8 cellular contexts compared by ENCODE assay signal in genomic region chr12:131928765-131929529, GRCh38. TPM values are rescaled to one million over a fixed set of nuclear protein-coding genes. Genes with fewer than 3 reads are reported as not detected.
DNase-seq lines count a peak whose midpoint lies in the region; ATAC-seq, FAIRE-seq and TF ChIP-seq lines count a peak whose summit lies in the region.

TSS of gene PUS1 (plus strand) at chr12:131929276. CDS start at chr12:131929723, 447 bp downstream.

- H3K23me2 ChIP-seq in H1 (ENCODE audit: low read depth, low read length): peaks cover 6% of the 10 kb centered on the region; the same call in 1 of the 2 replicates

- 0 out of 2 replicates have a peak within 1 kb of the TSS, but pooled peaks have one; percentile 5 for H2BK12ac ChIP-seq in H1 (ENCODE audit: low read depth, low read length)

- TF ChIP-seq EP300 in H1 (IDR thresholded peaks at IDR 0.05; ENCODE audit: borderline replicate concordance in 1 of 2, low read depth in 2 of 2, low read length in 2 of 2): no peak

- no peak within 1 kb of the TSS for H2BK20ac ChIP-seq in H1 (ENCODE audit: low read length)

- H2BK120ac ChIP-seq in H1 (replicated peaks; ENCODE audit: low read depth, low read length): no peak within 1 kb of the TSS
- no peak within 1 kb of the TSS for H2BK120ac ChIP-seq in mesendoderm (ENCODE audit: low read depth, low read length)

- peak within 1 kb of the TSS; percentile 83 for H3K18ac ChIP-seq in H1 (ENCODE audit: extremely low read depth, low read length)
- H3K18ac ChIP-seq in mesendoderm (ENCODE audit: low read length): peak within 1 kb of the TSS; percentile 97

- POLR2A ChIA-PET in H1 (lab: Charles Lee; ENCODE audit: partially characterized antibody): interaction anchor here (0.6 to 5.2 kb wide), 24 partner anchors 10 to 225 kb away, joined by 3 to 33 read pairs (median 6); partner anchors contain the start of gene EP400

- H3K27me3 ChIP-seq in H1 (replicated peaks in 1 of 4; ENCODE audit: control insufficient read depth in 3 of 4, extremely low read depth in 1 of 4, insufficient read depth in 3 of 4, low read length in 3 of 4) (no peaks in the 10 kb centered on the region), mesendoderm (ENCODE audit: insufficient read depth, low read length, poor library complexity) (no peaks in the 10 kb centered on the region)

- H3K4me3 ChIP-seq in H1 (ENCODE audit: extremely low read depth in 1 of 4, insufficient read depth in 2 of 4, low read depth in 3 of 4, low read length in 4 of 4) (peak within 1 kb of the TSS; percentile 50 to 85 (median 74)), mesendoderm (ENCODE audit: low read length) (peak within 1 kb of the TSS; percentile 89)

- H3K56ac ChIP-seq in H1 (replicated peaks; ENCODE audit: insufficient read length, low read depth, low read length) (no peak within 1 kb of the TSS), mesendoderm (ENCODE audit: low read length) (peak within 1 kb of the TSS; percentile 95)

- H3K4me1 ChIP-seq in H1 (replicated peaks in 1 of 4; ENCODE audit: control insufficient read depth in 3 of 4, insufficient read depth in 4 of 4, low read length in 3 of 4): peaks cover 0 to 7% (median 2%) of the 10 kb centered on the region in 4 experiments; a peak in 2 of 7 replicates
- no peaks in the 10 kb centered on the region for H3K4me1 ChIP-seq in mesendoderm (ENCODE audit: control insufficient read depth, low read depth, low read length)

- peak within 1 kb of the TSS; percentile 71; the same call in 1 of the 2 replicates for H2BK5ac ChIP-seq in H1 (ENCODE audit: low read depth, low read length)
- no peak within 1 kb of the TSS for H2BK5ac ChIP-seq in mesendoderm (ENCODE audit: low read length)

- H3K4me2 ChIP-seq in H1 (ENCODE audit: insufficient read depth in 1 of 2, low read depth in 2 of 2, low read length in 2 of 2): peak within 1 kb of the TSS; percentile 91 to 99
- peak within 1 kb of the TSS; percentile 95 for H3K4me2 ChIP-seq in mesendoderm (ENCODE audit: low read length)

- no peak for TF ChIP-seq RAD21 in H1 (IDR thresholded peaks at IDR 0.05 in 1 of 2, conservative IDR thresholded peaks at IDR 0.05 in 1 of 2; ENCODE audit: low read depth in 2 of 2, low read length in 2 of 2)

- no peak within 1 kb of the TSS for H2BK15ac ChIP-seq in H1 (ENCODE audit: low read length)
- no peak within 1 kb of the TSS for H2BK15ac ChIP-seq in mesendoderm (replicated peaks; ENCODE audit: low read depth)

- CTCF ChIA-PET in H1 (lab: Charles Lee; ENCODE audit: partially characterized antibody): interaction anchor here (1.0 kb wide), 1 partner anchor 73 kb away, joined by 3 read pairs; no protein-coding TSS in a partner anchor

- TF ChIP-seq CTCF in H1 (IDR thresholded peaks at IDR 0.05; ENCODE audit: control extremely low read depth in 1 of 3, insufficient read depth in 1 of 3, low read depth in 1 of 3, low read length in 3 of 3): no peak

- peak; percentile 73 for ATAC-seq in GM21360 (IDR thresholded peaks at IDR 0.05; ENCODE audit: unreplicated experiment)

- no peaks in the 10 kb centered on the region; a peak in 1 of 4 replicates for H3K9me3 ChIP-seq in H1 (ENCODE audit: insufficient read depth in 2 of 2, low read depth in 1 of 2, low read length in 1 of 2)

- peak within 1 kb of the TSS; percentile 98 for H4K8ac ChIP-seq in H1 (ENCODE audit: extremely low read depth, insufficient read depth, low read length)
- no peak within 1 kb of the TSS for H4K8ac ChIP-seq in mesendoderm (ENCODE audit: low read depth, low read length)

- peak within 1 kb of the TSS; percentile 16; the same call in 1 of the 2 replicates for H3K27ac ChIP-seq in H1 (ENCODE audit: low read depth, low read length)
- H3K27ac ChIP-seq in mesendoderm (ENCODE audit: low read depth, low read length): peak within 1 kb of the TSS; percentile 80

- H3K4ac ChIP-seq in H1 (replicated peaks; ENCODE audit: insufficient read length, low read depth, low read length): peak within 1 kb of the TSS; percentile 85
- peak within 1 kb of the TSS; percentile 74 for H3K4ac ChIP-seq in mesendoderm (ENCODE audit: low read depth, low read length)

- 1% methylated on average over 42 of the region's 76 CpGs; no CpG with 5 or more reads in 1 of the 2 experiments for WGBS in H1 (ENCODE audit: extremely low coverage in 1 of 2, insufficient coverage in 1 of 2, insufficient read length in 1 of 2, insufficient replicate concordance in 2 of 2, low coverage in 1 of 2, low lambda C conversion rate in 2 of 2, missing lambda C conversion rate in 1 of 2), 2 experiments
- no CpG with 5 or more reads among the region's 76 CpGs for WGBS in mesendoderm (ENCODE audit: extremely low coverage, insufficient coverage, low lambda C conversion rate)

- DNase-seq in COLO668 (lab: John Stamatoyannopoulos, UW; ENCODE audit: unreplicated experiment) (peak; percentile 91), HT1080 (ENCODE audit: low read depth) (peak; percentile 86), NOMO-1 treated with dmso at 0.1 percent for 144 hours (lab: John Stamatoyannopoulos, UW; ENCODE audit: unreplicated experiment) (peak; percentile 87), H1 (ENCODE audit: low read depth in 1 of 2, low spot score in 2 of 2) (peak; percentile 79 to 93), mesendoderm (peak; percentile 97)
- DNase-seq in activated CD8-positive, alpha-beta memory T cell treated with anti-CD3 and anti-CD28 coated beads for 48 hours (ENCODE audit: low read depth in 2 of 3, low spot score in 2 of 3): peak; percentile 82 to 88 (median 87)
- peak; percentile 90 for DNase-seq in stimulated activated CD8-positive, alpha-beta memory T cell treated with anti-CD3 and anti-CD28 coated beads, Interleukin-12 subunit alpha, Interleukin-12 subunit beta, amount 100 ng/mL, for 4 hours (ENCODE audit: low read depth)

- no peak within 1 kb of the TSS for H2AK5ac ChIP-seq in H1 (ENCODE audit: low read depth, low read length)
- no peak within 1 kb of the TSS for H2AK5ac ChIP-seq in mesendoderm (ENCODE audit: low read length)

- peak within 1 kb of the TSS; percentile 74 to 79 (median 76) for H3K9ac ChIP-seq in H1 (replicated peaks in 1 of 4; ENCODE audit: extremely low read depth in 1 of 4, low read depth in 3 of 4, low read length in 3 of 4)
- peak within 1 kb of the TSS; percentile 89 for H3K9ac ChIP-seq in mesendoderm (ENCODE audit: low read length)

- peaks cover 3 to 10% of the 10 kb centered on the region in 2 experiments for H4K20me1 ChIP-seq in H1 (replicated peaks in 1 of 2; ENCODE audit: control insufficient read depth in 1 of 2, insufficient read depth in 2 of 2, low read length in 2 of 2)

- H4K91ac ChIP-seq in H1 (replicated peaks; ENCODE audit: insufficient read length, low read length): peak within 1 kb of the TSS; percentile 47

- H3K79me2 ChIP-seq in H1 (ENCODE audit: control insufficient read depth in 1 of 2, insufficient read depth in 2 of 2, low read length in 2 of 2): peaks cover 0 to 16% of the 10 kb centered on the region in 2 experiments; a peak in 3 of 4 replicates
- H3K79me2 ChIP-seq in mesendoderm (ENCODE audit: control insufficient read depth, insufficient read depth, low read length): peaks cover 14% of the 10 kb centered on the region

- peaks cover 8% of the 10 kb centered on the region for H3K79me1 ChIP-seq in H1 (ENCODE audit: low read depth, low read length)
- H3K79me1 ChIP-seq in mesendoderm (ENCODE audit: low read length): peaks cover 5% of the 10 kb centered on the region

- peaks cover 18 to 33% (median 22%) of the 10 kb centered on the region in 4 experiments for H3K36me3 ChIP-seq in H1 (ENCODE audit: control insufficient read depth in 2 of 4, insufficient read depth in 4 of 4, low read length in 3 of 4)
- peaks cover 9% of the 10 kb centered on the region for H3K36me3 ChIP-seq in mesendoderm (ENCODE audit: control insufficient read depth, insufficient read depth, low read length)

- peak in 1 of 2 experiments; percentile 89; a peak in 2 of 3 replicates for TF ChIP-seq POLR2A in H1 (IDR thresholded peaks at IDR 0.05; ENCODE audit: control extremely low read depth in 1 of 2, low read depth in 2 of 2, low read length in 2 of 2)

- no peak within 1 kb of the TSS for H3K14ac ChIP-seq in H1 (ENCODE audit: insufficient read length)

- H3K23ac ChIP-seq in H1 (ENCODE audit: insufficient read length) (no peak within 1 kb of the TSS), mesendoderm (ENCODE audit: low read length) (peak within 1 kb of the TSS; percentile 80)

- no peak for FAIRE-seq in H1 (lab: Jason Lieb, UNC)

- no peak within 1 kb of the TSS for H2AFZ ChIP-seq in H1 (ENCODE audit: low read length)

- peak within 1 kb of the TSS; percentile 92 for H4K5ac ChIP-seq in H1 (ENCODE audit: insufficient read length, low read depth, low read length)
- no peak within 1 kb of the TSS for H4K5ac ChIP-seq in mesendoderm (ENCODE audit: low read length)

TF ChIP-seq in H1, 55 proteins besides CTCF, POLR2A, EP300 and RAD21 (continues in another document):
- no peak for TF ChIP-seq GTF2F1 (IDR thresholded peaks at IDR 0.05; ENCODE audit: borderline replicate concordance, low read depth, low read length)
- TF ChIP-seq CTBP2 (IDR thresholded peaks at IDR 0.05; ENCODE audit: borderline replicate concordance, insufficient read depth, insufficient read length, low read length): no peak
- TF ChIP-seq POLR2AphosphoS5 (IDR thresholded peaks at IDR 0.05; ENCODE audit: low read depth, low read length): peak; percentile 64; the same call in 1 of the 2 replicates

RNA-seq across cellular contexts. Expression of gene PUS1, which starts in this region (rescaled TPM):
- 30.5 and 42.1 TPM in 2 replicates for total RNA-seq in HT1080 (2014; rRNA removed; shearing (Covaris generic))
- 39.8 and 49.5 TPM in 2 replicates for polyA plus RNA-seq in HT1080 (2015; cell fraction: cytosol; rRNA removed)
- 62.0 and 69.5 TPM in 2 replicates for polyA plus RNA-seq in HT1080 (2015; cell fraction: nucleus; rRNA removed)
- 81.2 and 82.5 TPM in 2 replicates for total RNA-seq in H1 (2021; fragmentation: NEBNext Ultra II Directional; extraction: Animal tissue kit (Norgen Biotek cat#: 25700))
- polyA plus RNA-seq in H1 (2011; rRNA removed): 48.1 and 65.7 TPM in 2 replicates
- 74.1 TPM for polyA plus RNA-seq in H1 (2011; cell fraction: cytosol; rRNA removed)
- 85.2 TPM for polyA plus RNA-seq in H1 (2011; cell fraction: nucleus; rRNA removed)
- polyA plus RNA-seq in H1 (2012, experiment 1 of 2): 57.7 to 80.3 TPM (median 73.5 TPM) in 4 replicates
- 51.6 TPM for polyA plus RNA-seq in H1 (2012, experiment 2 of 2)
- 42.1 TPM for polyA plus RNA-seq in H1 (2013, experiment 1 of 2)
- 42.7 TPM for polyA plus RNA-seq in H1 (2013, experiment 2 of 2)
- polyA minus RNA-seq in H1 (2011; rRNA and poly(A)+ RNA removed): 28.4 and 37.6 TPM in 2 replicates
- 50.9 TPM for polyA minus RNA-seq in H1 (2011; cell fraction: cytosol; rRNA and poly(A)+ RNA removed)
- 40.6 TPM for polyA minus RNA-seq in H1 (2011; cell fraction: nucleus; rRNA and poly(A)+ RNA removed)
- 46.5 TPM for polyA plus RNA-seq in mesendoderm (2013, experiment 1 of 2)
- polyA plus RNA-seq in mesendoderm (2013, experiment 2 of 2): 46.4 TPM

Comparison
In these comparisons a context has a peak if more than half of its experiments do, and no peak if none do; other contexts are left out.
1. Peak in every context shown above with its lines: DNase-seq, ATAC-seq, H3K4me3 ChIP-seq and H3K27ac ChIP-seq.